In genomic region chr11:97007283-97007682, GRCh38 we compare ENCODE assay signal across 22 cellular contexts.
DNase-seq lines count a peak whose midpoint lies in the region; ATAC-seq, FAIRE-seq and TF ChIP-seq lines count a peak whose summit lies in the region.
"Had no signal": no experiment of that assay in that cellular context is flagged by ENCODE, and none has a peak within 500 bp of the region (broad histone marks: within the 10 kb centered on the region; RNA-seq: fewer than 3 reads in every experiment).

No MANE protein-coding gene starts in this region.

- TF ChIP-seq RAD21 in H1 (IDR thresholded peaks at IDR 0.05 in 1 of 2, conservative IDR thresholded peaks at IDR 0.05 in 1 of 2; ENCODE audit: low read depth in 2 of 2, low read length in 2 of 2) = no peak

- H4K91ac ChIP-seq in H1 (replicated peaks; ENCODE audit: insufficient read length, low read length) = no peak overlapping the region

- CTCF ChIA-PET in H1 (lab: Charles Lee; ENCODE audit: partially characterized antibody) = interaction anchor here (1.1 kb wide), 1 partner anchor 44 kb away, joined by 3 read pairs; no protein-coding TSS in a partner anchor

- no peaks in the 10 kb centered on the region for H3K9me2 ChIP-seq in GM23338 (ENCODE audit: insufficient read depth)

- H3K4me3 ChIP-seq in left ventricle myocardium inferior = no peak overlapping the region
- H3K4me3 ChIP-seq in right atrium auricular region = no peak overlapping the region
- H3K4me3 ChIP-seq in H1 (ENCODE audit: extremely low read depth in 1 of 4, insufficient read depth in 2 of 4, low read depth in 3 of 4, low read length in 4 of 4) = no peak overlapping the region
- H3K4me3 ChIP-seq in GM23338 = no peak overlapping the region
- H3K4me3 ChIP-seq: A549; BLaER1 treated with 17β-estradiol and CSF1 and Interleukin-3, amounts not matched to agents 10 nM and 100 nM had no signal

- H3K27me3 ChIP-seq in left ventricle myocardium inferior (ENCODE audit: low read depth) (no peaks in the 10 kb centered on the region), right atrium auricular region (no peaks in the 10 kb centered on the region), H1 (replicated peaks in 1 of 4; ENCODE audit: control insufficient read depth in 3 of 4, extremely low read depth in 1 of 4, insufficient read depth in 3 of 4, low read length in 3 of 4) (no peaks in the 10 kb centered on the region), GM23338 (ENCODE audit: insufficient read depth) (no peaks in the 10 kb centered on the region)
- H3K27me3 ChIP-seq: BLaER1 treated with 17β-estradiol and CSF1 and Interleukin-3, amounts not matched to agents 10 nM and 100 nM had no signal

- no peak overlapping the region for H3K56ac ChIP-seq in H1 (replicated peaks; ENCODE audit: insufficient read length, low read depth, low read length)

- TF ChIP-seq EP300 in H1 (IDR thresholded peaks at IDR 0.05; ENCODE audit: borderline replicate concordance in 1 of 2, low read depth in 2 of 2, low read length in 2 of 2) = no peak

- no peak overlapping the region for H2BK15ac ChIP-seq in H1 (ENCODE audit: low read length)

- no peak for TF ChIP-seq CTCF in left ventricle myocardium inferior (IDR thresholded peaks at IDR 0.05; ENCODE audit: borderline replicate concordance)
- no peak for TF ChIP-seq CTCF in right atrium auricular region (IDR thresholded peaks at IDR 0.05)
- TF ChIP-seq CTCF in H1 (IDR thresholded peaks at IDR 0.05; ENCODE audit: control extremely low read depth in 1 of 3, insufficient read depth in 1 of 3, low read depth in 1 of 3, low read length in 3 of 3) = no peak
- no peak for TF ChIP-seq CTCF in GM23338 (conservative IDR thresholded peaks at IDR 0.05; ENCODE audit: low read depth in 2 of 2)

- no peak overlapping the region for H3K9ac ChIP-seq in H1 (replicated peaks in 1 of 4; ENCODE audit: extremely low read depth in 1 of 4, low read depth in 3 of 4, low read length in 3 of 4)
- H3K9ac ChIP-seq: BLaER1 treated with 17β-estradiol and CSF1 and Interleukin-3, amounts not matched to agents 10 nM and 100 nM had no signal

- H3K23me2 ChIP-seq in H1 (ENCODE audit: low read depth, low read length) = no peaks in the 10 kb centered on the region

- H3K4me1 Mint-ChIP-seq in GM23338 = no peaks in the 10 kb centered on the region
- H3K4me1 Mint-ChIP-seq: B cell had no signal

- H4K5ac ChIP-seq in H1 (ENCODE audit: insufficient read length, low read depth, low read length) = no peak overlapping the region

- H2AFZ ChIP-seq in H1 (ENCODE audit: low read length) (peak overlapping the region; percentile 23; the same call in 1 of the 2 replicates), GM23338 (no peak overlapping the region)

- H3K36me3 ChIP-seq in left ventricle myocardium inferior (no peaks in the 10 kb centered on the region), right atrium auricular region (no peaks in the 10 kb centered on the region), H1 (ENCODE audit: control insufficient read depth in 2 of 4, insufficient read depth in 4 of 4, low read length in 3 of 4) (no peaks in the 10 kb centered on the region), GM23338 (ENCODE audit: insufficient read depth) (no peaks in the 10 kb centered on the region)
- H3K36me3 ChIP-seq: BLaER1 treated with 17β-estradiol and CSF1 and Interleukin-3, amounts not matched to agents 10 nM and 100 nM had no signal

- H3K4me2 ChIP-seq in H1 (ENCODE audit: insufficient read depth in 1 of 2, low read depth in 2 of 2, low read length in 2 of 2) (no peak overlapping the region), GM23338 (no peak overlapping the region)
- H3K4me2 ChIP-seq: A549; BLaER1 treated with 17β-estradiol and CSF1 and Interleukin-3, amounts not matched to agents 10 nM and 100 nM had no signal

- H4K20me1 ChIP-seq in H1 (replicated peaks in 1 of 2; ENCODE audit: control insufficient read depth in 1 of 2, insufficient read depth in 2 of 2, low read length in 2 of 2) (no peaks in the 10 kb centered on the region), GM23338 (replicated peaks; ENCODE audit: insufficient read depth) (no peaks in the 10 kb centered on the region)
- H4K20me1 ChIP-seq: BLaER1 treated with 17β-estradiol and CSF1 and Interleukin-3, amounts not matched to agents 10 nM and 100 nM had no signal

- H2BK12ac ChIP-seq in H1 (ENCODE audit: low read depth, low read length) = no peak overlapping the region

- no peaks in the 10 kb centered on the region for H3K79me1 ChIP-seq in H1 (ENCODE audit: low read depth, low read length)

- H3K23ac ChIP-seq in H1 (ENCODE audit: insufficient read length) = no peak overlapping the region

- no peak overlapping the region for H2BK120ac ChIP-seq in H1 (replicated peaks; ENCODE audit: low read depth, low read length)

- H3K14ac ChIP-seq in H1 (ENCODE audit: insufficient read length) = no peak overlapping the region

- H3K4me3 Mint-ChIP-seq in GM23338 = no peak overlapping the region
- H3K4me3 Mint-ChIP-seq: B cell; CD4-positive, alpha-beta T cell; CD8-positive, alpha-beta T cell had no signal

- no peak overlapping the region for H4K8ac ChIP-seq in H1 (ENCODE audit: extremely low read depth, insufficient read depth, low read length)

- no peak overlapping the region for H3K18ac ChIP-seq in H1 (ENCODE audit: extremely low read depth, low read length)

- no peaks in the 10 kb centered on the region for H3K36me3 Mint-ChIP-seq in GM23338 (ENCODE audit: low read depth)
- H3K36me3 Mint-ChIP-seq: CD8-positive, alpha-beta T cell had no signal

- no peak overlapping the region for H3K4ac ChIP-seq in H1 (replicated peaks; ENCODE audit: insufficient read length, low read depth, low read length)

- no peaks in the 10 kb centered on the region; the same call in 1 of the 3 replicates for H3K9me3 Mint-ChIP-seq in GM23338

- H2BK5ac ChIP-seq in H1 (ENCODE audit: low read depth, low read length) = no peak overlapping the region

- no peaks in the 10 kb centered on the region for H3F3A ChIP-seq in GM23338 (replicated peaks; ENCODE audit: low read depth)

- H2BK20ac ChIP-seq in H1 (ENCODE audit: low read length) = no peak overlapping the region

- ATAC-seq in Right ventricle myocardium superior (ENCODE audit: poor library complexity) (peak; percentile 41), left ventricle myocardium superior (peak; percentile 65), GM23338 (no peak)
- ATAC-seq: A549; CD8-positive, alpha-beta T cell had no signal

- intact Hi-C loops in Right ventricle myocardium superior (cut with DNase I) (no loop called here), left ventricle myocardium inferior (cut with micrococcal nuclease) (no loop called here), left ventricle myocardium superior (cut with micrococcal nuclease) (no loop called here)

- H3K27ac ChIP-seq in left ventricle myocardium inferior (replicated peaks) (no peak overlapping the region), right atrium auricular region (no peak overlapping the region), H1 (ENCODE audit: low read depth, low read length) (no peak overlapping the region), GM23338 (ENCODE audit: low read depth) (no peak overlapping the region)
- H3K27ac ChIP-seq: 22Rv1; A549; BLaER1 treated with 17β-estradiol and CSF1 and Interleukin-3, amounts not matched to agents 10 nM and 100 nM; C4-2B had no signal

- H2AK5ac ChIP-seq in H1 (ENCODE audit: low read depth, low read length) = no peak overlapping the region

- H3K79me2 ChIP-seq in H1 (ENCODE audit: control insufficient read depth in 1 of 2, insufficient read depth in 2 of 2, low read length in 2 of 2) (no peaks in the 10 kb centered on the region), GM23338 (replicated peaks; ENCODE audit: insufficient read depth) (no peaks in the 10 kb centered on the region)

- H3K9me3 ChIP-seq in left ventricle myocardium inferior (replicated peaks) (no peaks in the 10 kb centered on the region), right atrium auricular region (no peaks in the 10 kb centered on the region), H1 (ENCODE audit: insufficient read depth in 2 of 2, low read depth in 1 of 2, low read length in 1 of 2) (no peaks in the 10 kb centered on the region)
- H3K9me3 ChIP-seq: A549, Caco-2 had no signal

- DNase-seq in Right ventricle myocardium superior (no peak), left ventricle myocardium inferior (no peak), left ventricle myocardium superior (no peak), right atrium auricular region (ENCODE audit: low spot score) (no peak), H1 (ENCODE audit: low read depth in 1 of 2, low spot score in 2 of 2) (no peak), GM23338 (ENCODE audit: low spot score) (no peak)
- DNase-seq: AML-193; Caco-2; Calu3; CD4-positive, alpha-beta T cell; CD8-positive, alpha-beta T cell; DMS79 treated with DMSO at 0.1 percent for 48 hours; GF-D8 had no signal

- H3K4me1 ChIP-seq in left ventricle myocardium inferior (no peaks in the 10 kb centered on the region), right atrium auricular region (no peaks in the 10 kb centered on the region), H1 (replicated peaks in 1 of 4; ENCODE audit: control insufficient read depth in 3 of 4, insufficient read depth in 4 of 4, low read length in 3 of 4) (no peaks in the 10 kb centered on the region), GM23338 (ENCODE audit: insufficient read depth) (no peaks in the 10 kb centered on the region)
- H3K4me1 ChIP-seq: A549; BLaER1 treated with 17β-estradiol and CSF1 and Interleukin-3, amounts not matched to agents 10 nM and 100 nM had no signal

- no peak overlapping the region for H3K27ac Mint-ChIP-seq in GM23338
- H3K27ac Mint-ChIP-seq: B cell; CD4-positive, alpha-beta T cell; CD8-positive, alpha-beta T cell had no signal

- POLR2A ChIA-PET in H1 (lab: Charles Lee; ENCODE audit: partially characterized antibody) = no interaction called here

- no peak for FAIRE-seq in H1 (lab: Jason Lieb, UNC)
- FAIRE-seq: A549, D721Med, G401.6, GM12891, GM19239 had no signal

- H3K27me3 Mint-ChIP-seq in GM23338 (ENCODE audit: insufficient read depth, low read depth, poor library complexity) = peaks cover 2% of the 10 kb centered on the region
- H3K27me3 Mint-ChIP-seq: B cell; CD4-positive, alpha-beta T cell had no signal

- WGBS in H1 (ENCODE audit: extremely low coverage in 1 of 2, insufficient coverage in 1 of 2, insufficient read length in 1 of 2, insufficient replicate concordance in 2 of 2, low coverage in 1 of 2, low lambda C conversion rate in 2 of 2, missing lambda C conversion rate in 1 of 2), 2 experiments = 94% methylated on average over 2 of the region's 2 CpGs; no CpG with 5 or more reads in 1 of the 2 experiments

- no peak for TF ChIP-seq POLR2A in H1 (IDR thresholded peaks at IDR 0.05; ENCODE audit: control extremely low read depth in 1 of 2, low read depth in 2 of 2, low read length in 2 of 2)

TF ChIP-seq in H1, 55 proteins besides CTCF, POLR2A, EP300 and RAD21 (continues in another document):
- no peak for TF ChIP-seq SP1 (IDR thresholded peaks at IDR 0.05; ENCODE audit: low read depth, low read length)
- no peak for TF ChIP-seq JUND (IDR thresholded peaks at IDR 0.05; ENCODE audit: low read length)
- no peak for TF ChIP-seq TEAD4 (IDR thresholded peaks at IDR 0.05; ENCODE audit: low read depth, low read length)
